ENCODE assay signal across 25 cellular contexts in genomic region chr9:79104216-79104615, GRCh38.
"Had no signal": no experiment of that assay in that cellular context is flagged by ENCODE, and none has a peak within 500 bp of the region (broad histone marks: within the 10 kb centered on the region; RNA-seq: fewer than 3 reads in every experiment).

No MANE protein-coding gene starts in this region.

- H3K4me2 ChIP-seq: smooth muscle cell had no signal

- H3K27ac ChIP-seq: ascending aorta, esophagus muscularis mucosa, foreskin keratinocyte, heart right ventricle, left lung, lower lobe of right lung, neutrophil, pancreas, psoas muscle, sigmoid colon, tibial nerve had no signal

- H3K4me3 ChIP-seq: ascending aorta, esophagus muscularis mucosa, heart right ventricle, left lung, lower lobe of right lung, pancreas, psoas muscle, sigmoid colon, smooth muscle cell, tibial nerve had no signal

- H3K27me3 ChIP-seq: ascending aorta, esophagus muscularis mucosa, foreskin keratinocyte, heart right ventricle, left lung, neutrophil, pancreas, sigmoid colon, tibial nerve had no signal

- H3K9me3 ChIP-seq: ascending aorta, esophagus muscularis mucosa, lower lobe of right lung, pancreas, psoas muscle, sigmoid colon had no signal

- H3K27me3 Mint-ChIP-seq: activated CD4-positive, alpha-beta T cell treated with anti-CD3 and anti-CD28 coated beads for 36 hours; activated CD8-positive, alpha-beta memory T cell treated with anti-CD3 and anti-CD28 coated beads, Interleukin-2, amount 10 ng/mL, durations not matched to agents 7 days and 5 days had no signal

- H3K27ac Mint-ChIP-seq: activated CD4-positive, alpha-beta T cell treated with anti-CD3 and anti-CD28 coated beads for 36 hours; activated CD8-positive, alpha-beta memory T cell treated with anti-CD3 and anti-CD28 coated beads, Interleukin-2, amount 10 ng/mL, durations not matched to agents 7 days and 5 days; activated CD8-positive, alpha-beta T cell treated with anti-CD3 and anti-CD28 coated beads, Interleukin-2, amount 10 ng/mL, durations not matched to agents 7 days and 5 days; activated naive CD4-positive, alpha-beta T cell treated with anti-CD3 and anti-CD28 coated beads, Interleukin-2, amount 50 U/mL, for 72 hours; activated T-cell treated with anti-CD3 and anti-CD28 coated beads, Interleukin-2, amount 50 U/mL, for 72 hours; nephron had no signal

- ATAC-seq: activated CD4-positive, alpha-beta T cell treated with anti-CD3 and anti-CD28 coated beads for 36 hours; activated CD8-positive, alpha-beta memory T cell treated with anti-CD3 and anti-CD28 coated beads, Interleukin-2, amount 10 ng/mL, durations not matched to agents 7 days and 5 days; activated CD8-positive, alpha-beta T cell treated with anti-CD3 and anti-CD28 coated beads, Interleukin-2, amount 10 ng/mL, durations not matched to agents 7 days and 5 days; activated naive CD4-positive, alpha-beta T cell treated with anti-CD3 and anti-CD28 coated beads, Interleukin-2, amount 50 U/mL, for 72 hours; activated T-cell treated with anti-CD3 and anti-CD28 coated beads, Interleukin-2, amount 50 U/mL, for 72 hours; foreskin keratinocyte; heart right ventricle; left lung; lower lobe of right lung; pancreas; psoas muscle had no signal

- DNase-seq: activated CD4-positive, alpha-beta T cell treated with anti-CD3 and anti-CD28 coated beads for 36 hours; activated CD4-positive, CD25-positive, alpha-beta regulatory T cell; activated CD8-positive, alpha-beta memory T cell treated with anti-CD3 and anti-CD28 coated beads, Interleukin-2, amount 10 ng/mL, durations not matched to agents 7 days and 5 days; activated CD8-positive, alpha-beta T cell treated with anti-CD3 and anti-CD28 coated beads, Interleukin-2, amount 10 ng/mL, durations not matched to agents 7 days and 5 days; activated naive CD4-positive, alpha-beta T cell; activated T-cell treated with anti-CD3 and anti-CD28 coated beads, Interleukin-2, amount 50 U/mL, for 72 hours; dermis blood vessel endothelial cell; effector CD4-positive, alpha-beta T cell; heart right ventricle; left lung; lower lobe of right lung; mesendoderm; pancreas; psoas muscle; sigmoid colon; stimulated activated CD4-positive, alpha-beta T cell treated with anti-CD3 and anti-CD28 coated beads, Interleukin-1b, Interleukin-23, amount 100 ng/mL, for 48 hours; stimulated activated naive CD4-positive, alpha-beta T cell had no signal

- H3K36me3 Mint-ChIP-seq: activated CD8-positive, alpha-beta memory T cell treated with anti-CD3 and anti-CD28 coated beads, Interleukin-2, amount 10 ng/mL, durations not matched to agents 7 days and 5 days had no signal

- H3K4me1 Mint-ChIP-seq: activated CD4-positive, alpha-beta T cell treated with anti-CD3 and anti-CD28 coated beads for 36 hours; activated CD8-positive, alpha-beta memory T cell treated with anti-CD3 and anti-CD28 coated beads, Interleukin-2, amount 10 ng/mL, durations not matched to agents 7 days and 5 days; nephron had no signal

- H3K36me3 ChIP-seq: ascending aorta, esophagus muscularis mucosa, heart right ventricle, left lung, lower lobe of right lung, neutrophil, pancreas, sigmoid colon, tibial nerve had no signal

- H3K4me1 ChIP-seq: ascending aorta, esophagus muscularis mucosa, foreskin keratinocyte, heart right ventricle, left lung, lower lobe of right lung, pancreas, psoas muscle, sigmoid colon, tibial nerve had no signal

- H3K4me3 Mint-ChIP-seq: activated CD4-positive, alpha-beta T cell treated with anti-CD3 and anti-CD28 coated beads for 36 hours; activated CD8-positive, alpha-beta memory T cell treated with anti-CD3 and anti-CD28 coated beads, Interleukin-2, amount 10 ng/mL, durations not matched to agents 7 days and 5 days; activated CD8-positive, alpha-beta T cell treated with anti-CD3 and anti-CD28 coated beads, Interleukin-2, amount 10 ng/mL, durations not matched to agents 7 days and 5 days; activated T-cell treated with anti-CD3 and anti-CD28 coated beads, Interleukin-2, amount 50 U/mL, for 72 hours; nephron had no signal
